Comparison of ENCODE assay signal across 9 cellular contexts in the genomic region with DNA sequence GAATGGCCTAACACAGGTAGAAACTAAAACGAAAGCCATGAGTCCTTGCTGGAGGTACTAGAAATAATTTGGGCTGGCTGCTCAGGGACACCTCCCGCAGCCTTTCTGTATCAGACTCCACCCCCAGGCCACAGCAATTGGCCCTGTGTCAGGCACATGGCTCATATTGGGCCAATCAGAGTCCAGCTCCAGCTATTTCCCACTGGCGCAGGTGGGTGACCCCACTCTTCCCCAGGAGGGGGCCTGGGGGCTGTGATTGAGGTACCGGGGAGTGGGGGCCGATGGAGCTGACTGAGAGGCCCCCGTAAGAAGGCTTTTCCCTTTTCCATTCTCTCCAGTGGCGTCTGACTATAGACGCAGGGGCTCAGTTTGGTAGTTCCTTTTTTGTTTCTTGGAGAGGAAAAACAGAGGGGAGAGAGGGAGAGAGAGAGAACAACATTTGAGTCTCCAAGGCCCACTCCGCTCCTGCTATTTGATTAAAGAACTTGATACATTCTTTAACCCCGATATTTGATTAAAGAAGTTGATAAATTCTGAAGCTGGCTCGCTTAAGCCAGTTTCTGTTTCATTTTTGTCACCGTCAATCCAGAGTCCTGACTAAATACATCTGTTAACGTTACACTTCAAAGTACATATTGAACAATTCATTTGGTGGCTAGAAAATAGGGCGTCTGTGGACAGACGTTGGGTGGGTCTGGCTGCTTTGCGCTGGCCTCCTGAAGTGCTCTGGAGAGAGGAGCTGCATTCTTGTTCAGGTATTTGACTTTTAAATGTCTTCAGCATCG. TPM values are rescaled to one million over a fixed set of nuclear protein-coding genes. Genes with fewer than 3 reads are reported as not detected.
DNase-seq lines count a peak whose midpoint lies in the region; ATAC-seq and TF ChIP-seq lines count a peak whose summit lies in the region.
"Had no signal": no experiment of that assay in that cellular context is flagged by ENCODE, and none has a peak within 500 bp of the region (broad histone marks: within the 10 kb centered on the region; RNA-seq: fewer than 3 reads in every experiment).

No MANE protein-coding gene starts in this region.

- H3K27me3 Mint-ChIP-seq in naive thymus-derived CD4-positive, alpha-beta T cell, result peaks cover 10 to 29% (median 12%) of the 10 kb centered on the region in 5 donors

- H3K27ac Mint-ChIP-seq in naive thymus-derived CD4-positive, alpha-beta T cell, result peak overlapping the region; percentile 57 to 95 (median 82)

- peak overlapping the region; percentile 78 to 92 (median 84) for H3K4me3 Mint-ChIP-seq in naive thymus-derived CD4-positive, alpha-beta T cell

- CTCF ChIA-PET in naive thymus-derived CD4-positive, alpha-beta T cell (lab: Charles Lee), result interaction anchor here (1.1 kb wide), 1 partner anchor 40 kb away, joined by 3 read pairs; no protein-coding TSS in a partner anchor

- no peaks in the 10 kb centered on the region for H3K36me3 Mint-ChIP-seq in naive thymus-derived CD4-positive, alpha-beta T cell

- H4K20me1 ChIP-seq in BLaER1, result no peaks in the 10 kb centered on the region

- TF ChIP-seq CTCF in ovary (IDR thresholded peaks at IDR 0.05), result no peak

- peaks cover 4 to 14% (median 9%) of the 10 kb centered on the region in 7 donors for H3K4me1 Mint-ChIP-seq in naive thymus-derived CD4-positive, alpha-beta T cell

- H3K36me3 ChIP-seq in BLaER1 (no peaks in the 10 kb centered on the region), ovary (no peaks in the 10 kb centered on the region)
- H3K36me3 ChIP-seq in naive thymus-derived CD4-positive, alpha-beta T cell (ENCODE audit: control insufficient read depth in 2 of 3, insufficient read depth in 3 of 3, low read length in 3 of 3), result no peaks in the 10 kb centered on the region

- 85 to 87% (median 87%) methylated on average over 17 of the region's 17 CpGs for WGBS in ovary, 3 donors

- POLR2A ChIA-PET in naive thymus-derived CD4-positive, alpha-beta T cell (lab: Charles Lee), result interaction anchor here (1.1 kb wide), 1 partner anchor 48 kb away, joined by 3 read pairs; no protein-coding TSS in a partner anchor

- TF ChIP-seq EP300 in ovary (IDR thresholded peaks at IDR 0.05), result no peak

- no peak for TF ChIP-seq POLR2A in GM18505 (IDR thresholded peaks at IDR 0.05; ENCODE audit: borderline replicate concordance, extremely low read depth, insufficient read depth, insufficient read length)
- no peak for TF ChIP-seq POLR2A in ovary (IDR thresholded peaks at IDR 0.05)

- intact Hi-C loops in naive thymus-derived CD4-positive, alpha-beta T cell (cut with micrococcal nuclease), result no loop called here
- intact Hi-C loops in ovary (cut with DNase I), result no loop called here

- no peak overlapping the region for H3K9ac ChIP-seq in BLaER1

- H3K27ac ChIP-seq in BLaER1 (peak overlapping the region; percentile 20; the same call in 1 of the 2 replicates), ovary (no peak overlapping the region)
- H3K27ac ChIP-seq in naive thymus-derived CD4-positive, alpha-beta T cell (ENCODE audit: low read depth, low read length), result peak overlapping the region; percentile 68
- H3K27ac ChIP-seq: C4-2B had no signal

- DNase-seq in activated T-cell treated with anti-CD3 and anti-CD28 coated beads, Interleukin-2, amount 50 U/mL, for 1 hour, result peak; percentile 37
- peak; percentile 20 to 63 (median 45) for DNase-seq in naive thymus-derived CD4-positive, alpha-beta T cell
- DNase-seq in ovary (no peak), DMS 273 treated with DMSO at 0.1 percent for 48 hours (lab: John Stamatoyannopoulos, UW) (no peak)

- H3K4me3 ChIP-seq in BLaER1 (peak overlapping the region; percentile 17; the same call in 1 of the 2 replicates), ovary (no peak overlapping the region)
- peak overlapping the region; percentile 67 for H3K4me3 ChIP-seq in naive thymus-derived CD4-positive, alpha-beta T cell (ENCODE audit: low read length)

- no peaks in the 10 kb centered on the region for H3K27me3 ChIP-seq in BLaER1
- H3K27me3 ChIP-seq in naive thymus-derived CD4-positive, alpha-beta T cell (ENCODE audit: control insufficient read depth in 2 of 2, insufficient read depth in 2 of 2, low read length in 2 of 2), result no peaks in the 10 kb centered on the region
- H3K27me3 ChIP-seq in ovary, result no peaks in the 10 kb centered on the region

- H3K9me3 ChIP-seq in BLaER1 (peaks cover 21% of the 10 kb centered on the region), ovary (no peaks in the 10 kb centered on the region)
- H3K9me3 ChIP-seq in naive thymus-derived CD4-positive, alpha-beta T cell (ENCODE audit: control insufficient read depth in 2 of 3, low read length in 3 of 3), result no peaks in the 10 kb centered on the region

- H3K4me1 ChIP-seq in BLaER1 (peaks cover 32% of the 10 kb centered on the region), ovary (ENCODE audit: insufficient read depth) (no peaks in the 10 kb centered on the region)
- H3K4me1 ChIP-seq in naive thymus-derived CD4-positive, alpha-beta T cell (ENCODE audit: control insufficient read depth in 2 of 2, insufficient read depth in 2 of 2, low read length in 2 of 2), result no peaks in the 10 kb centered on the region

- H3K4me2 ChIP-seq in BLaER1, result peak overlapping the region; percentile 54

- peaks cover 0 to 4% (median 0%) of the 10 kb centered on the region in 11 donors for H3K9me3 Mint-ChIP-seq in naive thymus-derived CD4-positive, alpha-beta T cell

- peak; percentile 88 for ATAC-seq in HG02798 (IDR thresholded peaks at IDR 0.05; ENCODE audit: poor library complexity, unreplicated experiment)
- peak; percentile 97 for ATAC-seq in naive thymus-derived CD4-positive, alpha-beta T cell
- ATAC-seq in GM18505 (IDR thresholded peaks at IDR 0.05; ENCODE audit: unreplicated experiment), result no peak
- ATAC-seq in GM18519 (IDR thresholded peaks at IDR 0.05; ENCODE audit: low FRiP score, unreplicated experiment), result no peak

RNA-seq across cellular contexts. Expression of a gene that starts 26.3 kb away (rescaled TPM):
- total RNA-seq in naive thymus-derived CD4-positive, alpha-beta T cell, result not detected
- not detected for polyA plus RNA-seq in naive thymus-derived CD4-positive, alpha-beta T cell
- total RNA-seq in ovary, result under 1 TPM in 6 of 7 donors, not detected in 1; 0.10 to 0.51 (median 0.34) TPM
- polyA plus RNA-seq in ovary, result 1 to 10 TPM in 1 of 2 donors, under 1 TPM in 1; 0.51 to 1.3 TPM

RNA-seq across cellular contexts. Expression of a gene that starts 38.0 kb away (rescaled TPM):
- total RNA-seq in naive thymus-derived CD4-positive, alpha-beta T cell, result not detected
- not detected for polyA plus RNA-seq in naive thymus-derived CD4-positive, alpha-beta T cell
- total RNA-seq in ovary, result 1 to 10 TPM in 1 of 7 donors, under 1 TPM in 6; 0.10 to 1.3 (median 0.35) TPM
- 1 to 10 TPM in 1 of 2 donors, under 1 TPM in 1; 0.47 to 2.5 TPM for polyA plus RNA-seq in ovary

RNA-seq across cellular contexts. Expression of a gene that starts 49.6 kb away (rescaled TPM):
- 10 to 100 TPM; 17.6 to 46.7 (median 29.9) TPM for total RNA-seq in naive thymus-derived CD4-positive, alpha-beta T cell
- polyA plus RNA-seq in naive thymus-derived CD4-positive, alpha-beta T cell, result 10 to 100 TPM; 16.7 to 28.1 TPM
- 10 to 100 TPM; 12.4 to 24.9 (median 22.5) TPM for total RNA-seq in ovary
- 10 to 100 TPM; 11.0 to 16.5 TPM for polyA plus RNA-seq in ovary

Comparison
In these comparisons a context has a peak if more than half of its experiments do, and no peak if none do; other contexts are left out.
1. H3K27ac ChIP-seq: peak in BLaER1 (single experiment) and naive thymus-derived CD4-positive, alpha-beta T cell (single experiment); none in ovary (0 of 2).
2. ATAC-seq: peak in HG02798 (single experiment) and naive thymus-derived CD4-positive, alpha-beta T cell (single experiment); none in GM18505 (single experiment) and GM18519 (single experiment).
3. DNase-seq: peak in activated T-cell treated with anti-CD3 and anti-CD28 coated beads, Interleukin-2, amount 50 U/mL, for 1 hour (single experiment) and naive thymus-derived CD4-positive, alpha-beta T cell (9 of 9); none in ovary (0 of 5) and DMS 273 treated with DMSO at 0.1 percent for 48 hours (single experiment).